1 cellular context compared by ENCODE assay signal in the genomic region with DNA sequence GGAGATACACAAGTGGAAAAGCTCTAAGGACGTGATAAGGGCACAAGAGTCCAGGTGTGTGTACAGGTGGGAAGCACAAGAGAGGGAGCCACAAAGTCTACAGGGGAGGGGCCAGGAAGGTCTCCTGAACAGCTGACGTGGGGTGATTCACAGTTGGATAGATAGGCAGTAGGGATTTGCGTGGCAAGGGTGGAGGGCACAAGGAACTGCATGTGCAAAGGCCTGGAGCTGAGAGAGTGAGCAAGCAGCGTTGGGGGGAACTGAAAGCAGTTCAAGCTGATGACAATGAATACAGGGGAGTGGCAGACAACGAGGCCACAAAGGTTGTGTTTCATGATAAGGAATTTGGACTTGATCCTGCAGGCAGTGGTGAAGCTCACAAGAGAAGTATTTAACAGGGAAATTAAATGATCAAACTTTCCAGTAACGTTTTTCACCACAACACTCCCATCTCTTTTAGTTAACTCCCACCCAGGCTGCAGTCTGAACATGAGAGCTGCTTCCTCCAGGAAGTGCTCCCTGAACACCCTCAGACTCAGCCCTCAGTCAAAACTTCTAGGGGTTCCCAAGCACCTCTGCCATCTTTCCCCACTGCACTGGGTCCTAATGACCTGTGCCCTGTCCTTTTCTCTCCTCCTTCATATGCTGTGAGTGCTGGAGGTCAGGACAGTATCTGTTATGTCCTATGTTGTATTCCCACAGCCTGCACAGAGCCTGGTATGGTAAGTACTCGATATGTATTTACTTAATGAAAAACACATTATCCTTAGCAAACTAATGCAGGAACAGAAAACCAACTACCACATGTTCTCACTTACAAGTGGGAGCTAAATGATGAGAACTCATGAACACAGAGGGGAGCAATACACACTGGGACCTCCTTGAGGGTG.
TF ChIP-seq lines count a peak whose summit lies in the region.

No MANE protein-coding gene starts in this region.

TF ChIP-seq in K562, 482 proteins besides CTCF, POLR2A, EP300 and RAD21 (continued from another document and continues in another):
- TF ChIP-seq, protein P1, sequence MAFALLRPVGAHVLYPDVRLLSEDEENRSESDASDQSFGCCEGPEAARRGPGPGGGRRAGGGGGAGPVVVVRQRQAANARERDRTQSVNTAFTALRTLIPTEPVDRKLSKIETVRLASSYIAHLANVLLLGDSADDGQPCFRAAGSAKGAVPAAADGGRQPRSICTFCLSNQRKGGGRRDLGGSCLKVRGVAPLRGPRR (CRISPR knock-in tag; IDR thresholded peaks at IDR 0.05), result no peak
- TF ChIP-seq, protein P2, sequence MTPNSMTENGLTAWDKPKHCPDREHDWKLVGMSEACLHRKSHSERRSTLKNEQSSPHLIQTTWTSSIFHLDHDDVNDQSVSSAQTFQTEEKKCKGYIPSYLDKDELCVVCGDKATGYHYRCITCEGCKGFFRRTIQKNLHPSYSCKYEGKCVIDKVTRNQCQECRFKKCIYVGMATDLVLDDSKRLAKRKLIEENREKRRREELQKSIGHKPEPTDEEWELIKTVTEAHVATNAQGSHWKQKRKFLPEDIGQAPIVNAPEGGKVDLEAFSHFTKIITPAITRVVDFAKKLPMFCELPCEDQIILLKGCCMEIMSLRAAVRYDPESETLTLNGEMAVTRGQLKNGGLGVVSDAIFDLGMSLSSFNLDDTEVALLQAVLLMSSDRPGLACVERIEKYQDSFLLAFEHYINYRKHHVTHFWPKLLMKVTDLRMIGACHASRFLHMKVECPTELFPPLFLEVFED (CRISPR knock-in tag; conservative IDR thresholded peaks at IDR 0.05), result no peak
- TF ChIP-seq TBL1XR1 (IDR thresholded peaks at IDR 0.05; ENCODE audit: low read length in 2 of 2), result no peak
- no peak for TF ChIP-seq CREB1 (IDR thresholded peaks at IDR 0.05)
- no peak for TF ChIP-seq CREB1 (CRISPR knock-in tag; IDR thresholded peaks at IDR 0.05)
- TF ChIP-seq, protein P3, sequence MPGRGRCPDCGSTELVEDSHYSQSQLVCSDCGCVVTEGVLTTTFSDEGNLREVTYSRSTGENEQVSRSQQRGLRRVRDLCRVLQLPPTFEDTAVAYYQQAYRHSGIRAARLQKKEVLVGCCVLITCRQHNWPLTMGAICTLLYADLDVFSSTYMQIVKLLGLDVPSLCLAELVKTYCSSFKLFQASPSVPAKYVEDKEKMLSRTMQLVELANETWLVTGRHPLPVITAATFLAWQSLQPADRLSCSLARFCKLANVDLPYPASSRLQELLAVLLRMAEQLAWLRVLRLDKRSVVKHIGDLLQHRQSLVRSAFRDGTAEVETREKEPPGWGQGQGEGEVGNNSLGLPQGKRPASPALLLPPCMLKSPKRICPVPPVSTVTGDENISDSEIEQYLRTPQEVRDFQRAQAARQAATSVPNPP (IDR thresholded peaks at IDR 0.05; ENCODE audit: borderline replicate concordance, insufficient read depth, insufficient read length), result no peak
- no peak for TF ChIP-seq SRF (CRISPR knock-in tag; IDR thresholded peaks at IDR 0.05)
- no peak for TF ChIP-seq CCAR2 (IDR thresholded peaks at IDR 0.05; ENCODE audit: low read depth, low read length)
- no peak for TF ChIP-seq SREBF2 (CRISPR knock-in tag; IDR thresholded peaks at IDR 0.05)
- no peak for TF ChIP-seq ZNF354B (CRISPR knock-in tag; IDR thresholded peaks at IDR 0.05)
- no peak for TF ChIP-seq ZNF551 (CRISPR knock-in tag; IDR thresholded peaks at IDR 0.05)
- TF ChIP-seq ZNF408 (CRISPR knock-in tag; IDR thresholded peaks at IDR 0.05; ENCODE audit: low read depth), result no peak
- TF ChIP-seq, protein P4, sequence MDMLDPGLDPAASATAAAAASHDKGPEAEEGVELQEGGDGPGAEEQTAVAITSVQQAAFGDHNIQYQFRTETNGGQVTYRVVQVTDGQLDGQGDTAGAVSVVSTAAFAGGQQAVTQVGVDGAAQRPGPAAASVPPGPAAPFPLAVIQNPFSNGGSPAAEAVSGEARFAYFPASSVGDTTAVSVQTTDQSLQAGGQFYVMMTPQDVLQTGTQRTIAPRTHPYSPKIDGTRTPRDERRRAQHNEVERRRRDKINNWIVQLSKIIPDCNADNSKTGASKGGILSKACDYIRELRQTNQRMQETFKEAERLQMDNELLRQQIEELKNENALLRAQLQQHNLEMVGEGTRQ (CRISPR knock-in tag; IDR thresholded peaks at IDR 0.05), result no peak
- no peak for TF ChIP-seq SIX5 (IDR thresholded peaks at IDR 0.05; ENCODE audit: borderline replicate concordance in 1 of 2, insufficient read depth in 1 of 2, low read depth in 1 of 2, low read length in 2 of 2)
- TF ChIP-seq, protein P5, sequence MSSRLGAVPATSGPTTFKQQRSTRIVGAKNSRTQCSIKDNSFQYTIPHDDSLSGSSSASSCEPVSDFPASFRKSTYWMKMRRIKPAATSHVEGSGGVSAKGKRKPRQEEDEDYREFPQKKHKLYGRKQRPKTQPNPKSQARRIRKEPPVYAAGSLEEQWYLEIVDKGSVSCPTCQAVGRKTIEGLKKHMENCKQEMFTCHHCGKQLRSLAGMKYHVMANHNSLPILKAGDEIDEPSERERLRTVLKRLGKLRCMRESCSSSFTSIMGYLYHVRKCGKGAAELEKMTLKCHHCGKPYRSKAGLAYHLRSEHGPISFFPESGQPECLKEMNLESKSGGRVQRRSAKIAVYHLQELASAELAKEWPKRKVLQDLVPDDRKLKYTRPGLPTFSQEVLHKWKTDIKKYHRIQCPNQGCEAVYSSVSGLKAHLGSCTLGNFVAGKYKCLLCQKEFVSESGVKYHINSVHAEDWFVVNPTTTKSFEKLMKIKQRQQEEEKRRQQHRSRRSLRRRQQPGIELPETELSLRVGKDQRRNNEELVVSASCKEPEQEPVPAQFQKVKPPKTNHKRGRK (tag; IDR thresholded peaks at IDR 0.05), result no peak
- TF ChIP-seq, protein P6, sequence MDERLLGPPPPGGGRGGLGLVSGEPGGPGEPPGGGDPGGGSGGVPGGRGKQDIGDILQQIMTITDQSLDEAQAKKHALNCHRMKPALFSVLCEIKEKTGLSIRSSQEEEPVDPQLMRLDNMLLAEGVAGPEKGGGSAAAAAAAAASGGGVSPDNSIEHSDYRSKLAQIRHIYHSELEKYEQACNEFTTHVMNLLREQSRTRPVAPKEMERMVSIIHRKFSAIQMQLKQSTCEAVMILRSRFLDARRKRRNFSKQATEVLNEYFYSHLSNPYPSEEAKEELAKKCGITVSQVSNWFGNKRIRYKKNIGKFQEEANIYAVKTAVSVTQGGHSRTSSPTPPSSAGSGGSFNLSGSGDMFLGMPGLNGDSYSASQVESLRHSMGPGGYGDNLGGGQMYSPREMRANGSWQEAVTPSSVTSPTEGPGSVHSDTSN (CRISPR knock-in tag; IDR thresholded peaks at IDR 0.05; ENCODE audit: low read depth), result no peak
- TF ChIP-seq, protein P6 (tag; conservative IDR thresholded peaks at IDR 0.05; ENCODE audit: low read depth), result no peak
- TF ChIP-seq, protein P7, sequence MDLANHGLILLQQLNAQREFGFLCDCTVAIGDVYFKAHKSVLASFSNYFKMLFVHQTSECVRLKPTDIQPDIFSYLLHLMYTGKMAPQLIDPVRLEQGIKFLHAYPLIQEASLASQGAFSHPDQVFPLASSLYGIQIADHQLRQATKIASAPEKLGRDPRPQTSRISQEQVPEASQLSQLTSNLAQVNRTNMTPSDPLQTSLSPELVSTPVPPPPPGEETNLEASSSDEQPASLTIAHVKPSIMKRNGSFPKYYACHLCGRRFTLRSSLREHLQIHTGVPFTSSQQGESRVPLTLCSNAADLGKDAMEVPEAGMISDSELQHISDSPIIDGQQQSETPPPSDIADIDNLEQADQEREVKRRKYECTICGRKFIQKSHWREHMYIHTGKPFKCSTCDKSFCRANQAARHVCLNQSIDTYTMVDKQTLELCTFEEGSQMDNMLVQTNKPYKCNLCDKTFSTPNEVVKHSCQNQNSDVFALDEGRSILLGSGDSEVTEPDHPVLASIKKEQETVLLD (IDR thresholded peaks at IDR 0.05), result peak; percentile 27; the same call in 1 of the 2 replicates
- TF ChIP-seq, protein P8, sequence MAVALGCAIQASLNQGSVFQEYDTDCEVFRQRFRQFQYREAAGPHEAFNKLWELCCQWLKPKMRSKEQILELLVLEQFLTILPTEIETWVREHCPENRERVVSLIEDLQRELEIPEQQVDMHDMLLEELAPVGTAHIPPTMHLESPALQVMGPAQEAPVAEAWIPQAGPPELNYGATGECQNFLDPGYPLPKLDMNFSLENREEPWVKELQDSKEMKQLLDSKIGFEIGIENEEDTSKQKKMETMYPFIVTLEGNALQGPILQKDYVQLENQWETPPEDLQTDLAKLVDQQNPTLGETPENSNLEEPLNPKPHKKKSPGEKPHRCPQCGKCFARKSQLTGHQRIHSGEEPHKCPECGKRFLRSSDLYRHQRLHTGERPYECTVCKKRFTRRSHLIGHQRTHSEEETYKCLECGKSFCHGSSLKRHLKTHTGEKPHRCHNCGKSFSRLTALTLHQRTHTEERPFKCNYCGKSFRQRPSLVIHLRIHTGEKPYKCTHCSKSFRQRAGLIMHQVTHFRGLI (CRISPR knock-in tag; IDR thresholded peaks at IDR 0.05), result no peak
- no peak for TF ChIP-seq CBFB (CRISPR knock-in tag; IDR thresholded peaks at IDR 0.05)
- no peak for TF ChIP-seq SNRNP70 (optimal IDR thresholded peaks at IDR 0.05; ENCODE audit: low read depth, low read length)
- TF ChIP-seq, protein P9, sequence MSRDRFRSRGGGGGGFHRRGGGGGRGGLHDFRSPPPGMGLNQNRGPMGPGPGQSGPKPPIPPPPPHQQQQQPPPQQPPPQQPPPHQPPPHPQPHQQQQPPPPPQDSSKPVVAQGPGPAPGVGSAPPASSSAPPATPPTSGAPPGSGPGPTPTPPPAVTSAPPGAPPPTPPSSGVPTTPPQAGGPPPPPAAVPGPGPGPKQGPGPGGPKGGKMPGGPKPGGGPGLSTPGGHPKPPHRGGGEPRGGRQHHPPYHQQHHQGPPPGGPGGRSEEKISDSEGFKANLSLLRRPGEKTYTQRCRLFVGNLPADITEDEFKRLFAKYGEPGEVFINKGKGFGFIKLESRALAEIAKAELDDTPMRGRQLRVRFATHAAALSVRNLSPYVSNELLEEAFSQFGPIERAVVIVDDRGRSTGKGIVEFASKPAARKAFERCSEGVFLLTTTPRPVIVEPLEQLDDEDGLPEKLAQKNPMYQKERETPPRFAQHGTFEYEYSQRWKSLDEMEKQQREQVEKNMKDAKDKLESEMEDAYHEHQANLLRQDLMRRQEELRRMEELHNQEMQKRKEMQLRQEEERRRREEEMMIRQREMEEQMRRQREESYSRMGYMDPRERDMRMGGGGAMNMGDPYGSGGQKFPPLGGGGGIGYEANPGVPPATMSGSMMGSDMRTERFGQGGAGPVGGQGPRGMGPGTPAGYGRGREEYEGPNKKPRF (IDR thresholded peaks at IDR 0.05; ENCODE audit: low read depth, low read length), result no peak
- TF ChIP-seq TRIM28 (IDR thresholded peaks at IDR 0.05), result no peak; the same call in 1 of the 2 replicates
- TF ChIP-seq MBD2 (IDR thresholded peaks at IDR 0.05; ENCODE audit: borderline replicate concordance, low read depth), result no peak
- TF ChIP-seq CEBPG (CRISPR knock-in tag; IDR thresholded peaks at IDR 0.05), result no peak
- no peak for TF ChIP-seq CEBPG (tag; conservative IDR thresholded peaks at IDR 0.05 in 1 of 2, IDR thresholded peaks at IDR 0.05 in 1 of 2)
- TF ChIP-seq, protein P10, sequence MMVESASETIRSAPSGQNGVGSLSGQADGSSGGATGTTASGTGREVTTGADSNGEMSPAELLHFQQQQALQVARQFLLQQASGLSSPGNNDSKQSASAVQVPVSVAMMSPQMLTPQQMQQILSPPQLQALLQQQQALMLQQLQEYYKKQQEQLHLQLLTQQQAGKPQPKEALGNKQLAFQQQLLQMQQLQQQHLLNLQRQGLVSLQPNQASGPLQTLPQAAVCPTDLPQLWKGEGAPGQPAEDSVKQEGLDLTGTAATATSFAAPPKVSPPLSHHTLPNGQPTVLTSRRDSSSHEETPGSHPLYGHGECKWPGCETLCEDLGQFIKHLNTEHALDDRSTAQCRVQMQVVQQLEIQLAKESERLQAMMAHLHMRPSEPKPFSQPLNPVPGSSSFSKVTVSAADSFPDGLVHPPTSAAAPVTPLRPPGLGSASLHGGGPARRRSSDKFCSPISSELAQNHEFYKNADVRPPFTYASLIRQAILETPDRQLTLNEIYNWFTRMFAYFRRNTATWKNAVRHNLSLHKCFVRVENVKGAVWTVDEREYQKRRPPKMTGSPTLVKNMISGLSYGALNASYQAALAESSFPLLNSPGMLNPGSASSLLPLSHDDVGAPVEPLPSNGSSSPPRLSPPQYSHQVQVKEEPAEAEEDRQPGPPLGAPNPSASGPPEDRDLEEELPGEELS (CRISPR knock-in tag; IDR thresholded peaks at IDR 0.05; ENCODE audit: borderline replicate concordance), result no peak
- TF ChIP-seq MECOM (CRISPR knock-in tag; IDR thresholded peaks at IDR 0.05), result no peak
- peak; percentile 46; the same call in 1 of the 2 replicates for TF ChIP-seq SMARCE1 (IDR thresholded peaks at IDR 0.05)
- TF ChIP-seq, protein P11, sequence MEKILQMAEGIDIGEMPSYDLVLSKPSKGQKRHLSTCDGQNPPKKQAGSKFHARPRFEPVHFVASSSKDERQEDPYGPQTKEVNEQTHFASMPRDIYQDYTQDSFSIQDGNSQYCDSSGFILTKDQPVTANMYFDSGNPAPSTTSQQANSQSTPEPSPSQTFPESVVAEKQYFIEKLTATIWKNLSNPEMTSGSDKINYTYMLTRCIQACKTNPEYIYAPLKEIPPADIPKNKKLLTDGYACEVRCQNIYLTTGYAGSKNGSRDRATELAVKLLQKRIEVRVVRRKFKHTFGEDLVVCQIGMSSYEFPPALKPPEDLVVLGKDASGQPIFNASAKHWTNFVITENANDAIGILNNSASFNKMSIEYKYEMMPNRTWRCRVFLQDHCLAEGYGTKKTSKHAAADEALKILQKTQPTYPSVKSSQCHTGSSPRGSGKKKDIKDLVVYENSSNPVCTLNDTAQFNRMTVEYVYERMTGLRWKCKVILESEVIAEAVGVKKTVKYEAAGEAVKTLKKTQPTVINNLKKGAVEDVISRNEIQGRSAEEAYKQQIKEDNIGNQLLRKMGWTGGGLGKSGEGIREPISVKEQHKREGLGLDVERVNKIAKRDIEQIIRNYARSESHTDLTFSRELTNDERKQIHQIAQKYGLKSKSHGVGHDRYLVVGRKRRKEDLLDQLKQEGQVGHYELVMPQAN (IDR thresholded peaks at IDR 0.05; ENCODE audit: borderline replicate concordance), result no peak
- TF ChIP-seq, protein P12, sequence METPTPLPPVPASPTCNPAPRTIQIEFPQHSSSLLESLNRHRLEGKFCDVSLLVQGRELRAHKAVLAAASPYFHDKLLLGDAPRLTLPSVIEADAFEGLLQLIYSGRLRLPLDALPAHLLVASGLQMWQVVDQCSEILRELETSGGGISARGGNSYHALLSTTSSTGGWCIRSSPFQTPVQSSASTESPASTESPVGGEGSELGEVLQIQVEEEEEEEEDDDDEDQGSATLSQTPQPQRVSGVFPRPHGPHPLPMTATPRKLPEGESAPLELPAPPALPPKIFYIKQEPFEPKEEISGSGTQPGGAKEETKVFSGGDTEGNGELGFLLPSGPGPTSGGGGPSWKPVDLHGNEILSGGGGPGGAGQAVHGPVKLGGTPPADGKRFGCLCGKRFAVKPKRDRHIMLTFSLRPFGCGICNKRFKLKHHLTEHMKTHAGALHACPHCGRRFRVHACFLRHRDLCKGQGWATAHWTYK (CRISPR knock-in tag; IDR thresholded peaks at IDR 0.05), result no peak
- TF ChIP-seq THRAP3 (IDR thresholded peaks at IDR 0.05; ENCODE audit: borderline replicate concordance), result no peak
- no peak for TF ChIP-seq SP1 (CRISPR knock-in tag; IDR thresholded peaks at IDR 0.05)
- TF ChIP-seq ZSCAN29 (IDR thresholded peaks at IDR 0.05), result no peak
- TF ChIP-seq IFI16 (CRISPR knock-in tag; IDR thresholded peaks at IDR 0.05), result no peak
- TF ChIP-seq TEAD4 (IDR thresholded peaks at IDR 0.05; ENCODE audit: low read length), result 0 out of 2 replicates have a peak, but pooled peaks have one; percentile 24
- no peak for TF ChIP-seq TEAD4 (CRISPR knock-in tag; IDR thresholded peaks at IDR 0.05; ENCODE audit: borderline replicate concordance)
